ENCODE assay signal across 8 cellular contexts in genomic region chr4:17511041-17511949, GRCh38. TPM values are rescaled to one million over a fixed set of nuclear protein-coding genes. Genes with fewer than 3 reads are reported as not detected.
DNase-seq lines count a peak whose midpoint lies in the region; ATAC-seq and TF ChIP-seq lines count a peak whose summit lies in the region.

No MANE protein-coding gene starts in this region.

- no peak overlapping the region for H3K27ac ChIP-seq in CD4-positive, CD25-positive, alpha-beta regulatory T cell (ENCODE audit: insufficient read depth, low read length, poor library complexity, severe bottlenecking)
- H3K27ac ChIP-seq in mammary epithelial cell (ENCODE audit: insufficient read depth, low read depth, low read length) (peak overlapping the region; percentile 34), spleen (peak overlapping the region; percentile 29 to 84 (median 63))

- H3K79me2 ChIP-seq in mammary epithelial cell (ENCODE audit: insufficient read depth, low read length): peaks cover 19% of the 10 kb centered on the region

- H3K9ac ChIP-seq in mammary epithelial cell (ENCODE audit: insufficient read depth, low read length): peak overlapping the region; percentile 82

- peak overlapping the region; percentile 93 for H3K4me3 ChIP-seq in CD4-positive, CD25-positive, alpha-beta regulatory T cell (ENCODE audit: low read depth, low read length)
- H3K4me3 ChIP-seq in mammary epithelial cell (replicated peaks in 1 of 3; ENCODE audit: insufficient read depth in 1 of 3, low read depth in 2 of 3, low read length in 3 of 3) (peak overlapping the region; percentile 76 to 83 (median 80)), spleen (peak overlapping the region; percentile 73 to 97 (median 77))

- H3K27me3 ChIP-seq in CD4-positive, CD25-positive, alpha-beta regulatory T cell (ENCODE audit: control insufficient read depth, insufficient read depth, low read length): peaks cover 8% of the 10 kb centered on the region
- H3K27me3 ChIP-seq in mammary epithelial cell (ENCODE audit: insufficient read depth, low read length) (no peaks in the 10 kb centered on the region), spleen (replicated peaks in 1 of 7) (no peaks in the 10 kb centered on the region)

- peak in 2 of 3 donors; percentile 3 to 70 for DNase-seq in CD4-positive, CD25-positive, alpha-beta regulatory T cell
- DNase-seq in T-cell (peak in 23 of 34 experiments; percentile 17 to 55 (median 32)), mammary epithelial cell (peak; percentile 47), iris pigment epithelial cell (ENCODE audit: low read depth) (peak; percentile 55), spleen (peak; percentile 89), HK-2 (ENCODE audit: unreplicated experiment) (no peak)

- BruUV-seq in mammary epithelial cell (replicated peaks; lab: Mats Ljungman, UMichigan): no TSS peak

- H3K4me2 ChIP-seq in mammary epithelial cell (ENCODE audit: insufficient read depth, low read depth, low read length): peak overlapping the region; percentile 98

- H3K36me3 ChIP-seq in CD4-positive, CD25-positive, alpha-beta regulatory T cell (ENCODE audit: control insufficient read depth, insufficient read depth, low read length): peaks cover 6% of the 10 kb centered on the region
- H3K36me3 ChIP-seq in mammary epithelial cell (ENCODE audit: insufficient read depth, low read length) (no peaks in the 10 kb centered on the region), spleen (peaks cover 0 to 31% (median 8%) of the 10 kb centered on the region in 6 donors)

- no peaks in the 10 kb centered on the region for H3K9me3 ChIP-seq in CD4-positive, CD25-positive, alpha-beta regulatory T cell (ENCODE audit: control insufficient read depth in 2 of 2, low read length in 2 of 2)
- H3K9me3 ChIP-seq in mammary epithelial cell (replicated peaks; ENCODE audit: insufficient read depth, low read length) (no peaks in the 10 kb centered on the region), spleen (no peaks in the 10 kb centered on the region)

- peak overlapping the region; percentile 76 to 87 (median 84) for H3K27ac Mint-ChIP-seq in CD4-positive, CD25-positive, alpha-beta regulatory T cell
- H3K27ac Mint-ChIP-seq in T-cell: peak overlapping the region; percentile 80 to 96

- H3K36me3 Mint-ChIP-seq in CD4-positive, CD25-positive, alpha-beta regulatory T cell: peaks cover 13% of the 10 kb centered on the region
- peaks cover 7% of the 10 kb centered on the region for H3K36me3 Mint-ChIP-seq in T-cell

- TF ChIP-seq CTCF in mammary epithelial cell (conservative IDR thresholded peaks at IDR 0.05 in 1 of 2, IDR thresholded peaks at IDR 0.05 in 1 of 2; ENCODE audit: extremely low read depth in 1 of 2, insufficient read depth in 1 of 2, low read depth in 1 of 2, low read length in 2 of 2) (no peak), spleen (IDR thresholded peaks at IDR 0.05 in 8 of 11, conservative IDR thresholded peaks at IDR 0.05 in 3 of 11) (no peak)

- TF ChIP-seq POLR2A in spleen (IDR thresholded peaks at IDR 0.05): no peak

- in situ Hi-C loops in mammary epithelial cell (cut with MboI; ENCODE audit: low sequenced_read_pairs in 2 of 2): no loop called here

- POLR2A ChIA-PET in T-cell (lab: Charles Lee): no interaction called here

- H4K20me1 ChIP-seq in mammary epithelial cell (ENCODE audit: insufficient read depth, low read length): no peaks in the 10 kb centered on the region

- dilution Hi-C loops in mammary epithelial cell (cut with HindIII; ENCODE audit: low sequenced_read_pairs): no loop called here

- H3K4me1 Mint-ChIP-seq in CD4-positive, CD25-positive, alpha-beta regulatory T cell: peaks cover 7 to 44% (median 31%) of the 10 kb centered on the region in 4 donors
- H3K4me1 Mint-ChIP-seq in T-cell: peaks cover 32 to 37% (median 37%) of the 10 kb centered on the region in 3 donors

- CTCF ChIA-PET in T-cell (lab: Charles Lee) (interaction anchor here (0.6 to 1.0 kb wide), 2 partner anchors 38 to 219 kb away, joined by 3 read pairs; no protein-coding TSS in a partner anchor), mammary epithelial cell (lab: Charles Lee; ENCODE audit: low non-redundant PET) (no interaction called here)

- peak overlapping the region; percentile 88 to 98 (median 90) for H3K4me3 Mint-ChIP-seq in CD4-positive, CD25-positive, alpha-beta regulatory T cell
- peak overlapping the region; percentile 94 to 98 (median 98) for H3K4me3 Mint-ChIP-seq in T-cell

- H2AFZ ChIP-seq in mammary epithelial cell (ENCODE audit: low read depth, low read length): peak overlapping the region; percentile 95

- peaks cover 9% of the 10 kb centered on the region for H3K27me3 Mint-ChIP-seq in CD4-positive, CD25-positive, alpha-beta regulatory T cell
- no peaks in the 10 kb centered on the region for H3K27me3 Mint-ChIP-seq in T-cell

- no peaks in the 10 kb centered on the region for H3K9me3 Mint-ChIP-seq in CD4-positive, CD25-positive, alpha-beta regulatory T cell
- no peaks in the 10 kb centered on the region for H3K9me3 Mint-ChIP-seq in T-cell

- ATAC-seq in CD4-positive, CD25-positive, alpha-beta regulatory T cell (ENCODE audit: low read depth in 2 of 2): peak; percentile 56 to 62
- ATAC-seq in GM19328 (IDR thresholded peaks at IDR 0.05; ENCODE audit: unreplicated experiment): peak; percentile 55
- ATAC-seq in HG03439 (IDR thresholded peaks at IDR 0.05; ENCODE audit: unreplicated experiment): peak; percentile 46
- ATAC-seq in T-cell (replicated peaks in 1 of 4): peak; percentile 69 to 72 (median 70)

- WGBS in mammary epithelial cell (ENCODE audit: low coverage, missing lambda C conversion rate): 13% methylated on average over 20 of the region's 44 CpGs
- WGBS in spleen, 5 donors: 9 to 19% (median 12%) methylated on average over 37 to 44 of the region's 44 CpGs

- peaks cover 16% of the 10 kb centered on the region for H3K4me1 ChIP-seq in CD4-positive, CD25-positive, alpha-beta regulatory T cell (ENCODE audit: control insufficient read depth, insufficient read depth, low read length, poor library complexity, severe bottlenecking)
- H3K4me1 ChIP-seq in mammary epithelial cell (ENCODE audit: insufficient read depth, low read length): peaks cover 29% of the 10 kb centered on the region
- peaks cover 13 to 34% (median 26%) of the 10 kb centered on the region in 6 donors for H3K4me1 ChIP-seq in spleen

- intact Hi-C loops in mammary epithelial cell (cut with micrococcal nuclease): no loop called here
- intact Hi-C loops in spleen (cut with DNase I; ENCODE audit: low total_unique reads): no loop called here

RNA-seq across cellular contexts. Expression of gene QDPR, which starts 0.6 kb away (rescaled TPM):
- 7.0 TPM for total RNA-seq in CD4-positive, CD25-positive, alpha-beta regulatory T cell
- polyA plus RNA-seq in CD4-positive, CD25-positive, alpha-beta regulatory T cell: 10 to 100 TPM; 21.9 to 42.8 (median 30.0) TPM
- total RNA-seq in T-cell (10 to 100 TPM; 14.9 to 23.1 (median 20.0) TPM), mammary epithelial cell (10 to 100 TPM in 1 of 2 donors, 1 to 10 TPM in 1; 8.2 to 39.1 TPM), spleen (10 to 100 TPM in 6 of 7 donors, 1 to 10 TPM in 1; 3.8 to 23.9 (median 19.0) TPM)
- polyA plus RNA-seq in mammary epithelial cell (42.2 TPM), spleen (10 to 100 TPM in 2 of 3 donors, 1 to 10 TPM in 1; 9.5 to 18.7 (median 13.7) TPM)
- 55.1 TPM for polyA minus RNA-seq in mammary epithelial cell

RNA-seq across cellular contexts. Expression of gene CLRN2, which starts 3.7 kb away (rescaled TPM):
- not detected for total RNA-seq in CD4-positive, CD25-positive, alpha-beta regulatory T cell
- not detected for polyA plus RNA-seq in CD4-positive, CD25-positive, alpha-beta regulatory T cell
- not detected for total RNA-seq in T-cell
- not detected for total RNA-seq in mammary epithelial cell
- polyA plus RNA-seq in mammary epithelial cell: not detected
- not detected for polyA minus RNA-seq in mammary epithelial cell
- not detected for total RNA-seq in spleen
- not detected for polyA plus RNA-seq in spleen
